30 cellular contexts compared by ENCODE assay signal in genomic region chr12:27960822-27961221, GRCh38. TPM values are rescaled to one million over a fixed set of nuclear protein-coding genes. Genes with fewer than 3 reads are reported as not detected.
"Had no signal": no experiment of that assay in that cellular context is flagged by ENCODE, and none has a peak within 500 bp of the region (broad histone marks: within the 10 kb centered on the region; RNA-seq: fewer than 3 reads in every experiment).

No MANE protein-coding gene starts in this region.

- ATAC-seq: activated CD8-positive, alpha-beta memory T cell treated with anti-CD3 and anti-CD28 coated beads, Interleukin-2, amount 10 ng/mL, durations not matched to agents 7 days and 5 days; Panc1; Right ventricle myocardium inferior; T-cell had no signal

- FAIRE-seq: astrocyte, TTC549 had no signal

- DNase-seq: activated B cell treated with CpG ODN at 0.5 μM for 24 hours; activated CD4-positive, alpha-beta T cell treated with anti-CD3 and anti-CD28 coated beads for 1 hour; activated CD4-positive, alpha-beta T cell treated with anti-CD3 and anti-CD28 coated beads, Interleukin-2, amount 10 ng/mL, durations not matched to agents 24 days and 14 days; activated CD4-positive, alpha-beta T cell treated with anti-CD3 and anti-CD28 coated beads, Interleukin-2, amount 50 U/mL, for 48 hours; activated CD8-positive, alpha-beta memory T cell treated with anti-CD3 and anti-CD28 coated beads, Interleukin-2, amount 10 ng/mL, durations not matched to agents 7 days and 5 days; activated effector memory CD4-positive, alpha-beta T cell treated with anti-CD3 and anti-CD28 coated beads, Interleukin-2, amount 50 U/mL, for 16 hours; activated naive CD4-positive, alpha-beta T cell treated with Interleukin-2 at 50 U/mL for 16 hours; activated T-cell treated with anti-CD3 and anti-CD28 coated beads, Interleukin-2, amount 50 U/mL, for 24 hours; amygdala; brain microvascular endothelial cell; IMR-90; KBM-7; MV-4-11; NCI-H187; NCI-H2081; NCI-H526; NCI-H774; NK-92 treated with Interleukin-12 subunit alpha and Interleukin-12 subunit beta, amount 100 ng/mL, for 24 hours; OCI-M1; RPMI8226; T-cell; T-helper 2 cell; T1000 had no signal

- H3K4me3 ChIP-seq: cardiac muscle cell, SK-N-MC had no signal

- H3K36me3 ChIP-seq: brain microvascular endothelial cell, cardiac muscle cell had no signal

- H3K27me3 ChIP-seq: brain microvascular endothelial cell had no signal

- H3K27ac ChIP-seq: brain microvascular endothelial cell, cardiac muscle cell, SK-N-MC had no signal

RNA-seq across cellular contexts. Expression of gene PTHLH, which starts 11.7 kb away (rescaled TPM):
- total RNA-seq: activated B cell treated with CpG ODN at 0.5 μM for 24 hours; activated CD4-positive, alpha-beta T cell treated with anti-CD3 and anti-CD28 coated beads, Interleukin-2, amount 10 ng/mL, durations not matched to agents 24 days and 14 days; activated T-helper 1 cell treated with anti-CD3 and anti-CD28 coated beads, Interleukin-12 subunit alpha, Interleukin-12 subunit beta, Interleukin-2, Interleukin-4 antibody, amounts not matched to agents 30 ng/mL and 10 ng/mL and 1 ng/mL, durations not matched to agents 14 hours and 24 hours and 36 hours; cardiac muscle cell; Right ventricle myocardium inferior; T-cell had no signal
- polyA plus RNA-seq: cardiac muscle cell had no signal
